8 cellular contexts compared by ENCODE assay signal in the genomic region with DNA sequence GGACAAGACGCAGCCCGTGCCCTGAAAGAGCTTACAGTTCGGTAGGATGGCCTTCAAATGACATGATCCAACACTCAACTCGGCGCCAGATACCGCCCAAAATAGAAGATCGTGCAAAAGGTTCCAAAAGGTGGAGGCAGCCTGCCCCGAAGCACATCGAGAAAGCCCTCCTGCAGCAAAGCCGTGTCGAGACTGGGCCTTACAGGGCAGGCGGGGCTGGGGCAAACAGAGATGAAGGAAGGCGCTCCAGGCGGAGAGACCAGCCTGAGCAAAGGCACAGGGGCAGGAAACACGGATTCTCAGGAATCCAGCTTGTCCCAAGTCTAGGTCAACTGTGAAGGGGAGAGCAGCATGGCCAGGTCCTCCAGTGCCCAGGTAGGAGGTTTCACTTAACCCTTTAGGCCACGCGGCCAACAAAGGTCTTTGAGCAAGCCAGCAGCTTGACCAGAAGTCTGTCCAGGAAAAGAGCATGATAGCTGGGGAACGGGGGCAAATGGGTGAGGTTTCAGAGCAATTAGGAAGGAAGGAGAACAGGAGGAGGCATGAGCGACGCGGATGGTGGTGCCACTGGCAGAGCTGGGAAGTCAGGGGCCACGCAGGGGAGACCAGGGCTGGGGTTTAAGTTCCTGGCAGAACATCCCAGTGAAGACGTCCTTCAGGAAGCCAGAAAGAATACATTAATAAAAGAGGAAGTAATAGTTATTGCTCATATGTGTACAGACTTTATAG. TPM values are rescaled to one million over a fixed set of nuclear protein-coding genes. Genes with fewer than 3 reads are reported as not detected.
DNase-seq lines count a peak whose midpoint lies in the region; ATAC-seq, FAIRE-seq and TF ChIP-seq lines count a peak whose summit lies in the region.

No MANE protein-coding gene starts in this region.

- no TSS peak for BruUV-seq in HepG2 (replicated peaks; lab: Mats Ljungman, UMichigan)

- TF ChIP-seq CTCF in A549 (IDR thresholded peaks at IDR 0.05) (no peak; the same call in 2 of the 3 replicates), HepG2 (CRISPR knock-in tag; IDR thresholded peaks at IDR 0.05) (no peak)

- no peaks in the 10 kb centered on the region for H4K20me1 ChIP-seq in HepG2 (ENCODE audit: insufficient read depth, low read length)

- DNase-seq in A549 (ENCODE audit: low read depth in 1 of 2, low spot score in 1 of 2): no peak
- no peak for DNase-seq in H7
- no peak for DNase-seq in activated CD4-positive, alpha-beta memory T cell treated with anti-CD3 and anti-CD28 coated beads, Interleukin-2, amount 10 ng/mL, durations not matched to agents 7 days and 5 days
- DNase-seq in HepG2 (ENCODE audit: low spot score): no peak
- DNase-seq in NCI-H2171 (lab: John Stamatoyannopoulos, UW): no peak
- DNase-seq in OCI-M2 (lab: John Stamatoyannopoulos, UW; ENCODE audit: unreplicated experiment): no peak
- DNase-seq in NCI-H1105 (lab: John Stamatoyannopoulos, UW): no peak
- no peak for DNase-seq in activated CD4-positive, CD25-positive, alpha-beta regulatory T cell (lab: John Stamatoyannopoulos, UW)

- no peaks in the 10 kb centered on the region for H3K79me2 ChIP-seq in HepG2 (ENCODE audit: insufficient read depth, low read length)

- peak overlapping the region; percentile 95 for H3K4me2 ChIP-seq in A549
- H3K4me2 ChIP-seq in HepG2 (ENCODE audit: low read depth, low read length): peak overlapping the region; percentile 100

- WGBS in A549 (ENCODE audit: missing lambda C conversion rate): 36% methylated on average over 23 of the region's 23 CpGs
- 17% methylated on average over 21 of the region's 23 CpGs for WGBS in HepG2 (ENCODE audit: low lambda C conversion rate)

- H3K9me3 Mint-ChIP-seq in activated CD4-positive, alpha-beta memory T cell treated with anti-CD3 and anti-CD28 coated beads, Interleukin-2, amount 10 ng/mL, durations not matched to agents 7 days and 5 days: no peaks in the 10 kb centered on the region

- in situ Hi-C loops in HepG2 (cut with HindIII; ENCODE audit: extremely low pct_ligation_motif_present, low pct_unique_long_range_greater_than_20kb): no loop called here

- peak in 1 of 2 experiments; percentile 1; a peak in 3 of 6 replicates for ATAC-seq in A549
- ATAC-seq in HepG2: peak; percentile 25

- H3K36me3 ChIP-seq in H7 (replicated peaks; ENCODE audit: control insufficient read depth, insufficient read depth, low read length) (no peaks in the 10 kb centered on the region), HepG2 (replicated peaks in 1 of 2; ENCODE audit: control insufficient read depth in 1 of 2, insufficient read depth in 2 of 2, low read length in 2 of 2) (no peaks in the 10 kb centered on the region)

- CTCF ChIA-PET in A549 (lab: Yijun Ruan, JAX): interaction anchor here (0.6 to 20.9 kb wide), 60 partner anchors 16 to 1367 kb away, joined by 3 to 678 read pairs (median 4); a partner anchor contains a TSS
- CTCF ChIA-PET in activated CD4-positive, alpha-beta memory T cell treated with anti-CD3 and anti-CD28 coated beads, Interleukin-2, amount 10 ng/mL, durations not matched to agents 7 days and 5 days (lab: Charles Lee): interaction anchor here (0.9 to 10.1 kb wide), 5 partner anchors 9 to 116 kb away, joined by 3 to 395 read pairs (median 184); a partner anchor contains a TSS
- CTCF ChIA-PET in HepG2 (lab: Yijun Ruan, JAX; ENCODE audit: low intra/inter-chr PET ratio, low total read pairs): interaction anchor here (0.9 to 8.5 kb wide), 8 partner anchors 9 to 864 kb away, joined by 3 to 242 read pairs (median 4); a partner anchor contains a TSS

- TF ChIP-seq EP300 in A549 (IDR thresholded peaks at IDR 0.05): no peak
- no peak for TF ChIP-seq EP300 in HepG2 (IDR thresholded peaks at IDR 0.05; ENCODE audit: low read depth in 2 of 2, low read length in 2 of 2)
- TF ChIP-seq EP300 in HepG2 (CRISPR knock-in tag; IDR thresholded peaks at IDR 0.05; ENCODE audit: borderline replicate concordance): no peak

- peaks cover 14% of the 10 kb centered on the region for H3K27me3 Mint-ChIP-seq in activated CD4-positive, alpha-beta memory T cell treated with anti-CD3 and anti-CD28 coated beads, Interleukin-2, amount 10 ng/mL, durations not matched to agents 7 days and 5 days

- TF ChIP-seq POLR2A in A549 (IDR thresholded peaks at IDR 0.05; ENCODE audit: low read length) (no peak), HepG2 (IDR thresholded peaks at IDR 0.05; ENCODE audit: insufficient read depth in 1 of 2, low read depth in 2 of 2, low read length in 2 of 2) (no peak)

- FAIRE-seq in A549 (lab: Jason Lieb, UNC) (no peak), HepG2 (lab: Jason Lieb, UNC) (no peak)

- H3K4me3 Mint-ChIP-seq in activated CD4-positive, alpha-beta memory T cell treated with anti-CD3 and anti-CD28 coated beads, Interleukin-2, amount 10 ng/mL, durations not matched to agents 7 days and 5 days: peak overlapping the region; percentile 75

- peaks cover 55% of the 10 kb centered on the region for H3K4me1 Mint-ChIP-seq in activated CD4-positive, alpha-beta memory T cell treated with anti-CD3 and anti-CD28 coated beads, Interleukin-2, amount 10 ng/mL, durations not matched to agents 7 days and 5 days

- peaks cover 23% of the 10 kb centered on the region for H3K4me1 ChIP-seq in A549
- H3K4me1 ChIP-seq in HepG2 (ENCODE audit: insufficient read depth, low read length): peaks cover 47% of the 10 kb centered on the region

- peak overlapping the region; percentile 59 for H3K9ac ChIP-seq in HepG2 (ENCODE audit: insufficient read depth, low read depth, low read length)

- peaks cover 3% of the 10 kb centered on the region for H3K36me3 Mint-ChIP-seq in activated CD4-positive, alpha-beta memory T cell treated with anti-CD3 and anti-CD28 coated beads, Interleukin-2, amount 10 ng/mL, durations not matched to agents 7 days and 5 days (ENCODE audit: low read depth)

- TF ChIP-seq RAD21 in A549 (conservative IDR thresholded peaks at IDR 0.05 in 1 of 2, IDR thresholded peaks at IDR 0.05 in 1 of 2): no peak
- no peak for TF ChIP-seq RAD21 in HepG2 (CRISPR knock-in tag; IDR thresholded peaks at IDR 0.05)

- POLR2A ChIA-PET in A549 (lab: Yijun Ruan, JAX): interaction anchor here (0.7 to 2.3 kb wide), 3 partner anchors 12 to 118 kb away, joined by 3 to 19 read pairs (median 3); a partner anchor contains a TSS
- POLR2A ChIA-PET in activated CD4-positive, alpha-beta memory T cell treated with anti-CD3 and anti-CD28 coated beads, Interleukin-2, amount 10 ng/mL, durations not matched to agents 7 days and 5 days (lab: Charles Lee): interaction anchor here (0.6 to 9.2 kb wide), 7 partner anchors 12 to 849 kb away, joined by 3 to 220 read pairs (median 6); a partner anchor contains a TSS
- POLR2A ChIA-PET in HepG2 (lab: Yijun Ruan, JAX): interaction anchor here (0.9 to 6.3 kb wide), 3 partner anchors 9 to 22 kb away, joined by 3 to 102 read pairs (median 21); a partner anchor contains a TSS

- H3K9me3 ChIP-seq in A549 (no peaks in the 10 kb centered on the region), HepG2 (ENCODE audit: low read length) (no peaks in the 10 kb centered on the region)

- peaks cover 6% of the 10 kb centered on the region for H3K27me3 ChIP-seq in H7 (ENCODE audit: control insufficient read depth, insufficient read depth, low read length)
- H3K27me3 ChIP-seq in HepG2 (ENCODE audit: control insufficient read depth in 1 of 2, insufficient read depth in 2 of 2, low read length in 2 of 2): peaks cover 0 to 16% of the 10 kb centered on the region in 2 experiments; a peak in 2 of 5 replicates

- H3K27ac ChIP-seq in A549 (peak overlapping the region; percentile 86 to 92), HepG2 (ENCODE audit: extremely low read length, insufficient read depth, low read length) (no peak overlapping the region)

- intact Hi-C loops in HepG2 (cut with micrococcal nuclease; ENCODE audit: unreplicated experiment): loop anchor here (1.0 to 10.0 kb wide), 5 partner anchors 19 to 1053 kb away; no protein-coding TSS in a partner anchor

- peak overlapping the region; percentile 92 for H2AFZ ChIP-seq in HepG2 (ENCODE audit: low read length)

- H3K4me3 ChIP-seq in A549: no peak overlapping the region
- peak overlapping the region; percentile 60 for H3K4me3 ChIP-seq in H7 (ENCODE audit: insufficient read depth, low read depth, low read length)
- H3K4me3 ChIP-seq in HepG2 (replicated peaks in 1 of 3; ENCODE audit: insufficient read depth in 1 of 3, low read depth in 2 of 3, low read length in 3 of 3): peak overlapping the region; percentile 54 to 80 (median 55)

- peak overlapping the region; percentile 94 for H3K27ac Mint-ChIP-seq in activated CD4-positive, alpha-beta memory T cell treated with anti-CD3 and anti-CD28 coated beads, Interleukin-2, amount 10 ng/mL, durations not matched to agents 7 days and 5 days

RNA-seq across cellular contexts. Expression of a gene that starts 21.2 kb away (rescaled TPM):
- polyA plus RNA-seq in A549 (2011; rRNA removed): 873 and 1,224 TPM in 2 replicates
- polyA plus RNA-seq in A549 (2012; cell fraction: cytosol; rRNA removed): 405 and 437 TPM in 2 replicates
- 286 and 291 TPM in 2 replicates for polyA plus RNA-seq in A549 (2012; cell fraction: nucleus; rRNA removed)
- 827 to 920 TPM (median 834 TPM) in 3 replicates for polyA plus RNA-seq in A549 (2017; fragmentation: RNase III; extraction: RNeasy Plus Mini Kit Qiagen cat#74134 plus additional on column Dnase treatment)
- 275 and 286 TPM in 2 replicates for polyA minus RNA-seq in A549 (2011; rRNA and poly(A)+ RNA removed)
- total RNA-seq in H7 (2014; rRNA removed; shearing (Covaris generic)): 62.6 and 74.3 TPM in 2 replicates
- 100 to 1,000 TPM; 933 to 950 TPM for total RNA-seq in activated CD4-positive, alpha-beta memory T cell treated with anti-CD3 and anti-CD28 coated beads, Interleukin-2, amount 10 ng/mL, durations not matched to agents 7 days and 5 days
- total RNA-seq in HepG2 (2016; rRNA removed; fragmentation: Illumina TruSeq; extraction: Trizol): 147 and 199 TPM in 2 replicates
- total RNA-seq in HepG2 (2016; cell fraction: cytosol; rRNA removed; fragmentation: Illumina TruSeq; extraction: Trizol; ENCODE audit: low read depth): 90.4 and 105 TPM in 2 replicates
- 134 and 191 TPM in 2 replicates for total RNA-seq in HepG2 (2016; cell fraction: insoluble cytoplasmic fraction; rRNA removed; fragmentation: Illumina TruSeq; extraction: Trizol)
- 209 and 226 TPM in 2 replicates for total RNA-seq in HepG2 (2016; cell fraction: membrane; rRNA removed; fragmentation: Illumina TruSeq; extraction: Trizol)
- 237 and 265 TPM in 2 replicates for total RNA-seq in HepG2 (2016; cell fraction: nucleus; rRNA removed; fragmentation: Illumina TruSeq; extraction: Trizol)
- polyA plus RNA-seq in HepG2 (2011; rRNA removed): 388 and 517 TPM in 2 replicates
- polyA plus RNA-seq in HepG2 (2011; cell fraction: cytosol; rRNA removed): 157 and 242 TPM in 2 replicates
- 346 and 409 TPM in 2 replicates for polyA plus RNA-seq in HepG2 (2011; cell fraction: nucleus; rRNA removed)
- polyA plus RNA-seq in HepG2 (2012): 1,096 and 1,427 TPM in 2 replicates
- 537 and 540 TPM in 2 replicates for polyA plus RNA-seq in HepG2 (2016; cell fraction: cytosol; fragmentation: Illumina TruSeq; extraction: Trizol; ENCODE audit: low read depth)
- 606 and 702 TPM in 2 replicates for polyA plus RNA-seq in HepG2 (2016; cell fraction: insoluble cytoplasmic fraction; fragmentation: Illumina TruSeq; extraction: Trizol; ENCODE audit: low read depth)
- 490 and 548 TPM in 2 replicates for polyA plus RNA-seq in HepG2 (2016; cell fraction: membrane; fragmentation: Illumina TruSeq; extraction: Trizol; ENCODE audit: low read depth)
- 691 and 695 TPM in 2 replicates for polyA plus RNA-seq in HepG2 (2016; cell fraction: nucleus; fragmentation: Illumina TruSeq; extraction: Trizol; ENCODE audit: insufficient read depth, low read depth)
- 70.2 and 87.8 TPM in 2 replicates for polyA minus RNA-seq in HepG2 (2011; rRNA and poly(A)+ RNA removed; ENCODE audit: low replicate concordance)
- 159 and 198 TPM in 2 replicates for polyA minus RNA-seq in HepG2 (2011; cell fraction: cytosol; rRNA and poly(A)+ RNA removed)
- polyA minus RNA-seq in HepG2 (2011; cell fraction: nucleus; rRNA and poly(A)+ RNA removed): 333 and 395 TPM in 2 replicates

RNA-seq across cellular contexts. Expression of a gene that starts 43.1 kb away (rescaled TPM):
- polyA plus RNA-seq in A549 (2011; rRNA removed): 0.78 and 1.2 TPM in 2 replicates
- polyA plus RNA-seq in A549 (2012; cell fraction: cytosol; rRNA removed): 1.1 and 1.4 TPM in 2 replicates
- polyA plus RNA-seq in A549 (2012; cell fraction: nucleus; rRNA removed): 1.2 and 2.0 TPM in 2 replicates
- polyA plus RNA-seq in A549 (2017; fragmentation: RNase III; extraction: RNeasy Plus Mini Kit Qiagen cat#74134 plus additional on column Dnase treatment): 0.43 to 0.57 TPM (median 0.56 TPM) in 3 replicates
- polyA minus RNA-seq in A549 (2011; rRNA and poly(A)+ RNA removed): 0.83 and 1.2 TPM in 2 replicates
- total RNA-seq in H7 (2014; rRNA removed; shearing (Covaris generic)): 0.07 TPM in 1 of 2 replicates, not detected in the other
- not detected for total RNA-seq in activated CD4-positive, alpha-beta memory T cell treated with anti-CD3 and anti-CD28 coated beads, Interleukin-2, amount 10 ng/mL, durations not matched to agents 7 days and 5 days
- 0.52 and 0.82 TPM in 2 replicates for total RNA-seq in HepG2 (2016; rRNA removed; fragmentation: Illumina TruSeq; extraction: Trizol)
- 0.40 and 0.44 TPM in 2 replicates for total RNA-seq in HepG2 (2016; cell fraction: cytosol; rRNA removed; fragmentation: Illumina TruSeq; extraction: Trizol; ENCODE audit: low read depth)
- 0.40 and 0.54 TPM in 2 replicates for total RNA-seq in HepG2 (2016; cell fraction: insoluble cytoplasmic fraction; rRNA removed; fragmentation: Illumina TruSeq; extraction: Trizol)
- total RNA-seq in HepG2 (2016; cell fraction: membrane; rRNA removed; fragmentation: Illumina TruSeq; extraction: Trizol): 0.38 and 0.65 TPM in 2 replicates
- 1.4 TPM in 1 of 2 replicates, not detected in the other for total RNA-seq in HepG2 (2016; cell fraction: nucleus; rRNA removed; fragmentation: Illumina TruSeq; extraction: Trizol)
- polyA plus RNA-seq in HepG2 (2011; rRNA removed): 0.38 and 0.47 TPM in 2 replicates
- polyA plus RNA-seq in HepG2 (2011; cell fraction: cytosol; rRNA removed): 0.43 and 0.50 TPM in 2 replicates
- polyA plus RNA-seq in HepG2 (2011; cell fraction: nucleus; rRNA removed): 0.23 and 0.66 TPM in 2 replicates
- 0.28 TPM in 1 of 2 replicates, not detected in the other for polyA plus RNA-seq in HepG2 (2012)
- polyA plus RNA-seq in HepG2 (2016; cell fraction: cytosol; fragmentation: Illumina TruSeq; extraction: Trizol; ENCODE audit: low read depth): 0.54 and 0.71 TPM in 2 replicates
- polyA plus RNA-seq in HepG2 (2016; cell fraction: insoluble cytoplasmic fraction; fragmentation: Illumina TruSeq; extraction: Trizol; ENCODE audit: low read depth): 0.70 and 0.84 TPM in 2 replicates
- polyA plus RNA-seq in HepG2 (2016; cell fraction: membrane; fragmentation: Illumina TruSeq; extraction: Trizol; ENCODE audit: low read depth): 0.35 and 1.0 TPM in 2 replicates
- 0.55 and 0.81 TPM in 2 replicates for polyA plus RNA-seq in HepG2 (2016; cell fraction: nucleus; fragmentation: Illumina TruSeq; extraction: Trizol; ENCODE audit: insufficient read depth, low read depth)
- 0.32 and 1,101 TPM in 2 replicates for polyA minus RNA-seq in HepG2 (2011; rRNA and poly(A)+ RNA removed; ENCODE audit: low replicate concordance)
- polyA minus RNA-seq in HepG2 (2011; cell fraction: cytosol; rRNA and poly(A)+ RNA removed): 9.0 and 16.5 TPM in 2 replicates
- polyA minus RNA-seq in HepG2 (2011; cell fraction: nucleus; rRNA and poly(A)+ RNA removed): 3.5 and 5.9 TPM in 2 replicates

RNA-seq across cellular contexts. Expression of a gene that starts 44.7 kb away (rescaled TPM):
- polyA plus RNA-seq in A549 (2011; rRNA removed): not detected in 2 replicates
- polyA plus RNA-seq in A549 (2012; cell fraction: cytosol; rRNA removed): not detected in 2 replicates
- not detected in 2 replicates for polyA plus RNA-seq in A549 (2012; cell fraction: nucleus; rRNA removed)
- not detected in 3 replicates for polyA plus RNA-seq in A549 (2017; fragmentation: RNase III; extraction: RNeasy Plus Mini Kit Qiagen cat#74134 plus additional on column Dnase treatment)
- not detected in 2 replicates for polyA minus RNA-seq in A549 (2011; rRNA and poly(A)+ RNA removed)
- not detected in 2 replicates for total RNA-seq in H7 (2014; rRNA removed; shearing (Covaris generic))
- total RNA-seq in activated CD4-positive, alpha-beta memory T cell treated with anti-CD3 and anti-CD28 coated beads, Interleukin-2, amount 10 ng/mL, durations not matched to agents 7 days and 5 days: not detected
- 0.42 TPM in 1 of 2 replicates, not detected in the other for total RNA-seq in HepG2 (2016; rRNA removed; fragmentation: Illumina TruSeq; extraction: Trizol)
- total RNA-seq in HepG2 (2016; cell fraction: cytosol; rRNA removed; fragmentation: Illumina TruSeq; extraction: Trizol; ENCODE audit: low read depth): not detected in 2 replicates
- total RNA-seq in HepG2 (2016; cell fraction: insoluble cytoplasmic fraction; rRNA removed; fragmentation: Illumina TruSeq; extraction: Trizol): 0.52 TPM in 1 of 2 replicates, not detected in the other
- total RNA-seq in HepG2 (2016; cell fraction: membrane; rRNA removed; fragmentation: Illumina TruSeq; extraction: Trizol): not detected in 2 replicates
- total RNA-seq in HepG2 (2016; cell fraction: nucleus; rRNA removed; fragmentation: Illumina TruSeq; extraction: Trizol): 1.4 TPM in 1 of 2 replicates, not detected in the other
- polyA plus RNA-seq in HepG2 (2011; rRNA removed): 0.32 and 0.65 TPM in 2 replicates
- polyA plus RNA-seq in HepG2 (2011; cell fraction: cytosol; rRNA removed): 0.32 and 0.93 TPM in 2 replicates
- polyA plus RNA-seq in HepG2 (2011; cell fraction: nucleus; rRNA removed): not detected in 2 replicates
- polyA plus RNA-seq in HepG2 (2012): 0.56 and 4.9 TPM in 2 replicates
- polyA plus RNA-seq in HepG2 (2016; cell fraction: cytosol; fragmentation: Illumina TruSeq; extraction: Trizol; ENCODE audit: low read depth): not detected in 2 replicates
- polyA plus RNA-seq in HepG2 (2016; cell fraction: insoluble cytoplasmic fraction; fragmentation: Illumina TruSeq; extraction: Trizol; ENCODE audit: low read depth): 1.1 TPM in 1 of 2 replicates, not detected in the other
- polyA plus RNA-seq in HepG2 (2016; cell fraction: membrane; fragmentation: Illumina TruSeq; extraction: Trizol; ENCODE audit: low read depth): not detected in 2 replicates
- 1.4 TPM in 1 of 2 replicates, not detected in the other for polyA plus RNA-seq in HepG2 (2016; cell fraction: nucleus; fragmentation: Illumina TruSeq; extraction: Trizol; ENCODE audit: insufficient read depth, low read depth)
- polyA minus RNA-seq in HepG2 (2011; rRNA and poly(A)+ RNA removed; ENCODE audit: low replicate concordance): 0.58 TPM in 1 of 2 replicates, not detected in the other
- not detected in 2 replicates for polyA minus RNA-seq in HepG2 (2011; cell fraction: cytosol; rRNA and poly(A)+ RNA removed)
- not detected in 2 replicates for polyA minus RNA-seq in HepG2 (2011; cell fraction: nucleus; rRNA and poly(A)+ RNA removed)

RNA-seq across cellular contexts. Expression of a gene that starts 54.9 kb away (rescaled TPM):
- polyA plus RNA-seq in A549 (2011; rRNA removed) (0.21 and 0.28 TPM in 2 replicates), A549 (2017; fragmentation: RNase III; extraction: RNeasy Plus Mini Kit Qiagen cat#74134 plus additional on column Dnase treatment) (0.44 TPM in 1 of 3 replicates, not detected in the others), HepG2 (2011; rRNA removed) (0.07 TPM in 1 of 2 replicates, not detected in the other)
- 0.13 and 0.28 TPM in 2 replicates for polyA plus RNA-seq in A549 (2012; cell fraction: cytosol; rRNA removed)
- polyA plus RNA-seq in A549 (2012; cell fraction: nucleus; rRNA removed): 0.53 and 0.90 TPM in 2 replicates
- polyA minus RNA-seq in A549 (2011; rRNA and poly(A)+ RNA removed): 0.29 and 0.70 TPM in 2 replicates
- not detected in 2 replicates for total RNA-seq in H7 (2014; rRNA removed; shearing (Covaris generic))
- total RNA-seq in activated CD4-positive, alpha-beta memory T cell treated with anti-CD3 and anti-CD28 coated beads, Interleukin-2, amount 10 ng/mL, durations not matched to agents 7 days and 5 days: not detected
- not detected in 2 replicates for total RNA-seq in HepG2 (2016; rRNA removed; fragmentation: Illumina TruSeq; extraction: Trizol)
- total RNA-seq in HepG2 (2016; cell fraction: cytosol; rRNA removed; fragmentation: Illumina TruSeq; extraction: Trizol; ENCODE audit: low read depth): not detected in 2 replicates
- total RNA-seq in HepG2 (2016; cell fraction: insoluble cytoplasmic fraction; rRNA removed; fragmentation: Illumina TruSeq; extraction: Trizol): not detected in 2 replicates
- not detected in 2 replicates for total RNA-seq in HepG2 (2016; cell fraction: membrane; rRNA removed; fragmentation: Illumina TruSeq; extraction: Trizol)
- total RNA-seq in HepG2 (2016; cell fraction: nucleus; rRNA removed; fragmentation: Illumina TruSeq; extraction: Trizol): not detected in 2 replicates
- polyA plus RNA-seq in HepG2 (2011; cell fraction: cytosol; rRNA removed): not detected in 2 replicates
- polyA plus RNA-seq in HepG2 (2011; cell fraction: nucleus; rRNA removed): not detected in 2 replicates
- polyA plus RNA-seq in HepG2 (2012): not detected in 2 replicates
- polyA plus RNA-seq in HepG2 (2016; cell fraction: cytosol; fragmentation: Illumina TruSeq; extraction: Trizol; ENCODE audit: low read depth): not detected in 2 replicates
- polyA plus RNA-seq in HepG2 (2016; cell fraction: insoluble cytoplasmic fraction; fragmentation: Illumina TruSeq; extraction: Trizol; ENCODE audit: low read depth): not detected in 2 replicates
- not detected in 2 replicates for polyA plus RNA-seq in HepG2 (2016; cell fraction: membrane; fragmentation: Illumina TruSeq; extraction: Trizol; ENCODE audit: low read depth)
- not detected in 2 replicates for polyA plus RNA-seq in HepG2 (2016; cell fraction: nucleus; fragmentation: Illumina TruSeq; extraction: Trizol; ENCODE audit: insufficient read depth, low read depth)
- 5.8 TPM in 1 of 2 replicates, not detected in the other for polyA minus RNA-seq in HepG2 (2011; rRNA and poly(A)+ RNA removed; ENCODE audit: low replicate concordance)
- not detected in 2 replicates for polyA minus RNA-seq in HepG2 (2011; cell fraction: cytosol; rRNA and poly(A)+ RNA removed)
- not detected in 2 replicates for polyA minus RNA-seq in HepG2 (2011; cell fraction: nucleus; rRNA and poly(A)+ RNA removed)
